In genomic region chr4:185817403-185817818, GRCh38 we compare ENCODE assay signal across 16 cellular contexts. TPM values are rescaled to one million over a fixed set of nuclear protein-coding genes. Genes with fewer than 3 reads are reported as not detected.
DNase-seq lines count a peak whose midpoint lies in the region; ATAC-seq, FAIRE-seq and TF ChIP-seq lines count a peak whose summit lies in the region.
"Had no signal": no experiment of that assay in that cellular context is flagged by ENCODE, and none has a peak within 500 bp of the region (broad histone marks: within the 10 kb centered on the region; RNA-seq: fewer than 3 reads in every experiment).

No MANE protein-coding gene starts in this region.

- DNase-seq in MM.1S (peak; percentile 92), right cardiac atrium (peak in 1 of 3 donors; percentile 64), small intestine (peak; percentile 30), ACHN (no peak), erythroblast (lab: John Stamatoyannopoulos, UW) (no peak)
- DNase-seq: activated CD8-positive, alpha-beta memory T cell treated with anti-CD3 and anti-CD28 coated beads, Interleukin-2, amount 10 ng/mL, durations not matched to agents 7 days and 5 days; Caco-2; islet precursor cell; natural killer cell; SJCRH30 had no signal

- no peaks in the 10 kb centered on the region for H3K9me2 ChIP-seq in MM.1S (replicated peaks; ENCODE audit: insufficient read depth, low read length)
- no peaks in the 10 kb centered on the region for H3K9me2 ChIP-seq in OCI-LY1 (ENCODE audit: low read depth, low read length)

- H4K20me1 ChIP-seq in MM.1S (ENCODE audit: insufficient read depth, low read length): no peaks in the 10 kb centered on the region
- no peaks in the 10 kb centered on the region for H4K20me1 ChIP-seq in OCI-LY1 (ENCODE audit: insufficient read depth, low read length)

- peak overlapping the region; percentile 20 for H3K9ac ChIP-seq in MM.1S (ENCODE audit: low read length)
- H3K9ac ChIP-seq in OCI-LY1 (ENCODE audit: low read length): no peak overlapping the region

- H3K4me3 ChIP-seq in MM.1S (ENCODE audit: low read length) (no peak overlapping the region; the same call in 1 of the 2 replicates), OCI-LY1 (ENCODE audit: low read depth, low read length, poor library complexity, severe bottlenecking) (no peak overlapping the region), right cardiac atrium (ENCODE audit: low read length) (no peak overlapping the region), small intestine (ENCODE audit: low read depth in 1 of 2, low read length in 2 of 2) (no peak overlapping the region)
- H3K4me3 ChIP-seq: SJCRH30, skin epidermis had no signal

- in situ Hi-C loops in ACHN (cut with HindIII; ENCODE audit: low pct_ligation_motif_present, low pct_unique_long_range_greater_than_20kb, low sequenced_read_pairs): no loop called here

- 65% methylated on average over 8 of the region's 8 CpGs for WGBS in right cardiac atrium
- WGBS in small intestine, 3 donors: 20 to 49% (median 31%) methylated on average over 8 of the region's 8 CpGs

- H2AFZ ChIP-seq in MM.1S (ENCODE audit: low read length): no peak overlapping the region
- 0 out of 2 replicates have a peak overlapping the region, but pooled peaks have one; percentile 4 for H2AFZ ChIP-seq in OCI-LY1 (ENCODE audit: low read length)

- H3K9me3 ChIP-seq in MM.1S (replicated peaks; ENCODE audit: insufficient read depth, low read length) (no peaks in the 10 kb centered on the region), OCI-LY1 (ENCODE audit: low read length) (no peaks in the 10 kb centered on the region), right cardiac atrium (ENCODE audit: control insufficient read depth, low read length) (no peaks in the 10 kb centered on the region), small intestine (ENCODE audit: control insufficient read depth, low read depth) (no peaks in the 10 kb centered on the region)
- H3K9me3 ChIP-seq: Caco-2, SJCRH30 had no signal

- H3K27ac ChIP-seq in MM.1S (ENCODE audit: low read length) (peak overlapping the region; percentile 75), OCI-LY1 (ENCODE audit: low read depth, low read length, poor library complexity, severe bottlenecking) (peak overlapping the region; percentile 31), right cardiac atrium (ENCODE audit: low read length) (peak overlapping the region; percentile 23), small intestine (ENCODE audit: low read depth in 1 of 2, low read length in 1 of 2) (no peak overlapping the region)
- H3K27ac ChIP-seq: SJCRH30, skin epidermis had no signal

- no peaks in the 10 kb centered on the region for H3K79me2 ChIP-seq in MM.1S (ENCODE audit: low read length)
- H3K79me2 ChIP-seq in OCI-LY1 (ENCODE audit: insufficient read depth, low read length): no peaks in the 10 kb centered on the region

- H3K36me3 ChIP-seq in MM.1S (replicated peaks; ENCODE audit: insufficient read depth, low read length) (no peaks in the 10 kb centered on the region), OCI-LY1 (ENCODE audit: insufficient read depth, low read length) (no peaks in the 10 kb centered on the region), small intestine (ENCODE audit: control insufficient read depth in 2 of 2, insufficient read depth in 2 of 2, low read length in 2 of 2) (no peaks in the 10 kb centered on the region)
- H3K36me3 ChIP-seq: SJCRH30 had no signal

- ATAC-seq in right cardiac atrium: peak; percentile 51 to 61
- ATAC-seq in GM18505 (IDR thresholded peaks at IDR 0.05; ENCODE audit: unreplicated experiment): no peak
- ATAC-seq in HG02852 (IDR thresholded peaks at IDR 0.05; ENCODE audit: unreplicated experiment): no peak
- ATAC-seq: activated CD8-positive, alpha-beta memory T cell treated with anti-CD3 and anti-CD28 coated beads, Interleukin-2, amount 10 ng/mL, durations not matched to agents 7 days and 5 days; activated naive CD4-positive, alpha-beta T cell treated with anti-CD3 and anti-CD28 coated beads, Interleukin-2, amount 50 U/mL, for 72 hours; natural killer cell had no signal

- intact Hi-C loops in right cardiac atrium (cut with DNase I): loop anchor here in 1 of 4 donors (10.0 kb wide), 1 partner anchor 173 kb away; no protein-coding TSS in a partner anchor

- peaks cover 13% of the 10 kb centered on the region; the same call in 1 of the 2 replicates for H3K4me1 ChIP-seq in MM.1S (ENCODE audit: low read length)
- peaks cover 25% of the 10 kb centered on the region for H3K4me1 ChIP-seq in OCI-LY1 (ENCODE audit: insufficient read depth, low read length, severe bottlenecking)
- no peaks in the 10 kb centered on the region for H3K4me1 ChIP-seq in right cardiac atrium (ENCODE audit: control insufficient read depth, insufficient read depth, low read length)
- no peaks in the 10 kb centered on the region for H3K4me1 ChIP-seq in small intestine (ENCODE audit: control insufficient read depth in 2 of 2, insufficient read depth in 1 of 2, low read depth in 1 of 2, low read length in 1 of 2)
- H3K4me1 ChIP-seq: SJCRH30 had no signal

- TF ChIP-seq POLR2A in GM18505 (IDR thresholded peaks at IDR 0.05; ENCODE audit: borderline replicate concordance, extremely low read depth, insufficient read depth, insufficient read length) (no peak), erythroblast (IDR thresholded peaks at IDR 0.05; ENCODE audit: low read length) (no peak)

- FAIRE-seq in small intestine (lab: Jason Lieb, UNC): no peak
- FAIRE-seq: TTC549 had no signal

- H3K4me2 ChIP-seq in MM.1S (ENCODE audit: low read depth, low read length) (peak overlapping the region; percentile 43), OCI-LY1 (ENCODE audit: low read length) (no peak overlapping the region; the same call in 1 of the 2 replicates)

- H3K27me3 ChIP-seq in MM.1S (replicated peaks; ENCODE audit: insufficient read depth, low read length): 0 out of 2 replicates have a peak, but pooled peaks cover 5% of the 10 kb centered on the region
- no peaks in the 10 kb centered on the region for H3K27me3 ChIP-seq in OCI-LY1 (ENCODE audit: insufficient read depth, low read length)
- H3K27me3 ChIP-seq in right cardiac atrium (ENCODE audit: control insufficient read depth, insufficient read depth): no peaks in the 10 kb centered on the region
- H3K27me3 ChIP-seq in small intestine (ENCODE audit: control insufficient read depth in 2 of 2, insufficient read depth in 2 of 2, low read length in 2 of 2): no peaks in the 10 kb centered on the region
- H3K27me3 ChIP-seq: SJCRH30 had no signal

- H3F3A ChIP-seq in MM.1S (ENCODE audit: insufficient read depth, low read length) (peaks cover 14% of the 10 kb centered on the region), OCI-LY1 (ENCODE audit: insufficient read depth, low read length) (no peaks in the 10 kb centered on the region)

- TF ChIP-seq CTCF in MM.1S (IDR thresholded peaks at IDR 0.05; ENCODE audit: low read length) (no peak), OCI-LY1 (IDR thresholded peaks at IDR 0.05; ENCODE audit: low read length) (no peak)

RNA-seq across cellular contexts. Expression of gene SORBS2, which starts 5.4 kb away (rescaled TPM):
- 100 to 1,000 TPM; 578 to 776 (median 669) TPM for total RNA-seq in right cardiac atrium
- polyA plus RNA-seq in right cardiac atrium: 181 TPM
- polyA plus RNA-seq in small intestine: 10 to 100 TPM in 1 of 3 donors, 1 to 10 TPM in 2; 1.6 to 27.6 (median 4.6) TPM
- total RNA-seq: activated CD8-positive, alpha-beta memory T cell treated with anti-CD3 and anti-CD28 coated beads, Interleukin-2, amount 10 ng/mL, durations not matched to agents 7 days and 5 days; activated naive CD4-positive, alpha-beta T cell treated with anti-CD3 and anti-CD28 coated beads, Interleukin-2, amount 50 U/mL, for 72 hours; SJCRH30 had no signal

Comparison
In these comparisons a context has a peak if more than half of its experiments do, and no peak if none do; other contexts are left out.
1. DNase-seq: peak in MM.1S (single experiment) and small intestine (single experiment); none in ACHN (single experiment) and erythroblast (0 of 2).
2. H3K27ac ChIP-seq: peak in MM.1S (single experiment), OCI-LY1 (single experiment) and right cardiac atrium (single experiment); none in small intestine (0 of 2).
3. ATAC-seq: peak in right cardiac atrium (2 of 2); none in GM18505 (single experiment) and HG02852 (single experiment).